ENCODE assay signal across 8 cellular contexts in the genomic region with DNA sequence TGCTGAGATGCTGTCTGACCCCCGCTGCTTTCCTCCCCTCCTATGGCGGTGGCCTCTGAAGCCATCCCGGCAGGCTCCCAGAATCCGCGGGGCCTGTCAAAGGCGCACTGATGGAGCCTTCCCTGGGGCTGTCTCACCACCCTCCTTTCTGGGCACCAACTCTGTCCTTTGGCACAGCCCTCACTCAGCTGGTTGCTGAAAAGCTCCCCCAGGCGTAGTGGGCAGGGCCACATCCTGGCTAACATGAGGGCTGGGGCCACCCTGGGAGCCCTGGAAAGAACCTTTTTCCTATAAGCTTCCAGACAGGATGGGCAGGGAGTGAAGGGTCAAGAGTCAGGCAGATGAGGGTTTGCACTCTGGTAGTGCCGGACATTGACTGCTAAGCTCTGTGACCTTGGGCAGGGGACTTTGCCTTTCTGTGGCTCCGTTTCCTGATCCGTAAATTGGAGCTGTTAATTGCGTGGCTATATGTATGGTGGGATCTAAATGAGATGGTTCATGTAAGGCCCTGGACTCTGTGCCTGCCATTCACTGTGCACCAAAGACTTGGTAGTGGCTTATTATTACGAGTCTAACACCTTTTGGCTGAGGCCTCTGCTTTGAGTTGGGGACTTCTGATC. TPM values are rescaled to one million over a fixed set of nuclear protein-coding genes. Genes with fewer than 3 reads are reported as not detected.
DNase-seq lines count a peak whose midpoint lies in the region; ATAC-seq and TF ChIP-seq lines count a peak whose summit lies in the region.

No MANE protein-coding gene starts in this region.

- H3K27me3 Mint-ChIP-seq in activated T-cell treated with anti-CD3 and anti-CD28 coated beads, Interleukin-2, amount 50 U/mL, for 4 hours (ENCODE audit: low read depth), result no peaks in the 10 kb centered on the region
- H3K27me3 Mint-ChIP-seq in chondrocyte (ENCODE audit: low read depth), result no peaks in the 10 kb centered on the region
- no peaks in the 10 kb centered on the region for H3K27me3 Mint-ChIP-seq in type B pancreatic cell

- H3K4me3 Mint-ChIP-seq in activated T-cell treated with anti-CD3 and anti-CD28 coated beads, Interleukin-2, amount 50 U/mL, for 4 hours, result peak overlapping the region; percentile 75
- H3K4me3 Mint-ChIP-seq in chondrocyte (ENCODE audit: unreplicated experiment), result peak overlapping the region; percentile 36
- peak overlapping the region; percentile 5 for H3K4me3 Mint-ChIP-seq in type B pancreatic cell

- DNase-seq in activated T-cell treated with anti-CD3 and anti-CD28 coated beads, Interleukin-2, amount 50 U/mL, for 4 hours, result no peak
- DNase-seq in activated T-cell treated with anti-CD3 and anti-CD28 coated beads for 4 hours (no peak), chondrocyte (ENCODE audit: low spot score) (peak; percentile 85), mucosa of descending colon (no peak), type B pancreatic cell (ENCODE audit: extremely low spot score, unreplicated experiment) (no peak), HuH-7 (ENCODE audit: low spot score) (no peak)

- peaks cover 3% of the 10 kb centered on the region for H3K36me3 Mint-ChIP-seq in activated T-cell treated with anti-CD3 and anti-CD28 coated beads, Interleukin-2, amount 50 U/mL, for 4 hours (ENCODE audit: insufficient read depth)
- peaks cover 28% of the 10 kb centered on the region for H3K36me3 Mint-ChIP-seq in chondrocyte (ENCODE audit: low read depth)
- peaks cover 8% of the 10 kb centered on the region for H3K36me3 Mint-ChIP-seq in type B pancreatic cell

- H3K9me3 Mint-ChIP-seq in activated T-cell treated with anti-CD3 and anti-CD28 coated beads, Interleukin-2, amount 50 U/mL, for 4 hours, result no peaks in the 10 kb centered on the region
- H3K9me3 Mint-ChIP-seq in chondrocyte (ENCODE audit: low read depth), result no peaks in the 10 kb centered on the region
- no peaks in the 10 kb centered on the region for H3K9me3 Mint-ChIP-seq in type B pancreatic cell

- no peaks in the 10 kb centered on the region for H3K9me3 ChIP-seq in mucosa of descending colon

- intact Hi-C loops in mucosa of descending colon (cut with DNase I, micrococcal nuclease), result no loop called here

- H3K4me1 ChIP-seq in mucosa of descending colon (ENCODE audit: low read depth), result peaks cover 49% of the 10 kb centered on the region

- ATAC-seq in activated T-cell treated with anti-CD3 and anti-CD28 coated beads, Interleukin-2, amount 50 U/mL, for 4 hours, result peak in 1 of 2 donors; percentile 1
- ATAC-seq in mucosa of descending colon (peak; percentile 38), HG02759 (IDR thresholded peaks at IDR 0.05; ENCODE audit: unreplicated experiment) (no peak), HG03432 (IDR thresholded peaks at IDR 0.05; ENCODE audit: unreplicated experiment) (no peak)

- TF ChIP-seq CTCF in chondrocyte (IDR thresholded peaks at IDR 0.05), result no peak
- TF ChIP-seq CTCF in mucosa of descending colon (IDR thresholded peaks at IDR 0.05), result no peak
- no peak for TF ChIP-seq CTCF in type B pancreatic cell (conservative IDR thresholded peaks at IDR 0.05)

- H3K4me3 ChIP-seq in mucosa of descending colon, result no peak overlapping the region

- H3K27ac Mint-ChIP-seq in chondrocyte (ENCODE audit: unreplicated experiment) (peak overlapping the region; percentile 94), type B pancreatic cell (peak overlapping the region; percentile 46)

- H3K36me3 ChIP-seq in mucosa of descending colon (ENCODE audit: low read depth), result peaks cover 4% of the 10 kb centered on the region

- peaks cover 67% of the 10 kb centered on the region for H3K4me1 Mint-ChIP-seq in activated T-cell treated with anti-CD3 and anti-CD28 coated beads, Interleukin-2, amount 50 U/mL, for 4 hours (ENCODE audit: low read depth)
- H3K4me1 Mint-ChIP-seq in chondrocyte (ENCODE audit: low read depth) (peaks cover 74% of the 10 kb centered on the region), type B pancreatic cell (ENCODE audit: unreplicated experiment) (peaks cover 21% of the 10 kb centered on the region)

RNA-seq across cellular contexts. Expression of gene LASP1, which starts 27.9 kb away (rescaled TPM):
- 100 to 1,000 TPM in 1 of 3 donors, 10 to 100 TPM in 2; 74.7 to 109 (median 88.2) TPM for total RNA-seq in activated T-cell treated with anti-CD3 and anti-CD28 coated beads, Interleukin-2, amount 50 U/mL, for 4 hours
- total RNA-seq in chondrocyte, result 444 to 599 TPM (median 593 TPM) in 3 replicates
- 100 to 1,000 TPM; 163 to 286 (median 276) TPM for total RNA-seq in mucosa of descending colon
- 159 and 210 TPM in 2 replicates for total RNA-seq in type B pancreatic cell (ENCODE audit: low replicate concordance)

RNA-seq across cellular contexts. Expression of gene RPL23, which starts 44.3 kb away (rescaled TPM):
- total RNA-seq in activated T-cell treated with anti-CD3 and anti-CD28 coated beads, Interleukin-2, amount 50 U/mL, for 4 hours, result 1,000 to 10,000 TPM; 2,350 to 2,556 (median 2,362) TPM
- 916 to 959 TPM (median 937 TPM) in 3 replicates for total RNA-seq in chondrocyte
- total RNA-seq in mucosa of descending colon, result 1,000 to 10,000 TPM in 1 of 3 donors, 100 to 1,000 TPM in 2; 838 to 1,044 (median 919) TPM
- total RNA-seq in type B pancreatic cell (ENCODE audit: low replicate concordance), result 1,908 and 1,925 TPM in 2 replicates

Comparison
In these comparisons a context has a peak if more than half of its experiments do, and no peak if none do; other contexts are left out.
1. H3K4me3 Mint-ChIP-seq: peak in every context shown above with its lines; median percentile 75 in activated T-cell treated with anti-CD3 and anti-CD28 coated beads, Interleukin-2, amount 50 U/mL, for 4 hours; 36 in chondrocyte; 5 in type B pancreatic cell.